10 cellular contexts compared by ENCODE assay signal in genomic region chr10:68082815-68083395, GRCh38. TPM values are rescaled to one million over a fixed set of nuclear protein-coding genes. Genes with fewer than 3 reads are reported as not detected.
DNase-seq lines count a peak whose midpoint lies in the region; ATAC-seq and TF ChIP-seq lines count a peak whose summit lies in the region.
"Had no signal": no experiment of that assay in that cellular context is flagged by ENCODE, and none has a peak within 500 bp of the region (broad histone marks: within the 10 kb centered on the region; RNA-seq: fewer than 3 reads in every experiment).

No MANE protein-coding gene starts in this region.

- CTCF ChIA-PET in activated CD8-positive, alpha-beta memory T cell treated with anti-CD3 and anti-CD28 coated beads, Interleukin-2, amount 10 ng/mL, durations not matched to agents 7 days and 5 days (lab: Charles Lee) = interaction anchor here (1.0 to 1.3 kb wide), 2 partner anchors 73 to 75 kb away, joined by 4 to 7 read pairs; no protein-coding TSS in a partner anchor

- H3K4me3 Mint-ChIP-seq in CD14-positive monocyte = no peak overlapping the region
- H3K4me3 Mint-ChIP-seq in activated CD8-positive, alpha-beta memory T cell treated with anti-CD3 and anti-CD28 coated beads, Interleukin-2, amount 10 ng/mL, durations not matched to agents 7 days and 5 days = no peak overlapping the region

- H3K9me3 Mint-ChIP-seq in CD14-positive monocyte = no peaks in the 10 kb centered on the region
- H3K9me3 Mint-ChIP-seq in activated CD8-positive, alpha-beta memory T cell treated with anti-CD3 and anti-CD28 coated beads, Interleukin-2, amount 10 ng/mL, durations not matched to agents 7 days and 5 days (ENCODE audit: low read depth) = no peaks in the 10 kb centered on the region
- H3K9me3 Mint-ChIP-seq: activated naive CD4-positive, alpha-beta T cell treated with anti-CD3 and anti-CD28 coated beads, Interleukin-2, amount 50 U/mL, for 72 hours had no signal

- TF ChIP-seq CTCF in CD14-positive monocyte (IDR thresholded peaks at IDR 0.05) = peak; percentile 10
- peak; percentile 44 for TF ChIP-seq CTCF in cardiac fibroblast (IDR thresholded peaks at IDR 0.05; ENCODE audit: low read depth, low read length)

- H3K27ac Mint-ChIP-seq in CD14-positive monocyte = no peak overlapping the region
- no peak overlapping the region for H3K27ac Mint-ChIP-seq in activated CD8-positive, alpha-beta memory T cell treated with anti-CD3 and anti-CD28 coated beads, Interleukin-2, amount 10 ng/mL, durations not matched to agents 7 days and 5 days
- H3K27ac Mint-ChIP-seq: activated naive CD4-positive, alpha-beta T cell treated with anti-CD3 and anti-CD28 coated beads, Interleukin-2, amount 50 U/mL, for 72 hours had no signal

- intact Hi-C loops in CD14-positive monocyte (cut with micrococcal nuclease) = no loop called here

- peaks cover 4% of the 10 kb centered on the region for H3K4me1 Mint-ChIP-seq in CD14-positive monocyte
- peaks cover 8% of the 10 kb centered on the region for H3K4me1 Mint-ChIP-seq in activated CD8-positive, alpha-beta memory T cell treated with anti-CD3 and anti-CD28 coated beads, Interleukin-2, amount 10 ng/mL, durations not matched to agents 7 days and 5 days

- DNase-seq in CD14-positive monocyte (ENCODE audit: low spot score) (no peak), LoVo (ENCODE audit: low spot score) (peak; percentile 31), cardiac fibroblast (ENCODE audit: low read depth in 2 of 2) (peak; percentile 64 to 71), myocyte (ENCODE audit: low read depth) (peak; percentile 59), KG1 (lab: John Stamatoyannopoulos, UW) (no peak)
- DNase-seq in activated CD8-positive, alpha-beta memory T cell treated with anti-CD3 and anti-CD28 coated beads, Interleukin-2, amount 10 ng/mL, durations not matched to agents 7 days and 5 days = no peak

- H3K36me3 Mint-ChIP-seq in CD14-positive monocyte = no peaks in the 10 kb centered on the region
- H3K36me3 Mint-ChIP-seq in activated CD8-positive, alpha-beta memory T cell treated with anti-CD3 and anti-CD28 coated beads, Interleukin-2, amount 10 ng/mL, durations not matched to agents 7 days and 5 days = no peaks in the 10 kb centered on the region
- H3K36me3 Mint-ChIP-seq: activated naive CD4-positive, alpha-beta T cell treated with anti-CD3 and anti-CD28 coated beads, Interleukin-2, amount 50 U/mL, for 72 hours had no signal

- no peak overlapping the region for H3K4me3 ChIP-seq in cardiac fibroblast (replicated peaks in 1 of 2; ENCODE audit: low read depth in 2 of 2, low read length in 2 of 2)

- H3K27me3 Mint-ChIP-seq in CD14-positive monocyte (ENCODE audit: low read depth in 3 of 3) = peaks cover 1 to 2% (median 2%) of the 10 kb centered on the region in 3 donors
- peaks cover 15% of the 10 kb centered on the region for H3K27me3 Mint-ChIP-seq in activated CD8-positive, alpha-beta memory T cell treated with anti-CD3 and anti-CD28 coated beads, Interleukin-2, amount 10 ng/mL, durations not matched to agents 7 days and 5 days

- ATAC-seq in HG03439 (IDR thresholded peaks at IDR 0.05; ENCODE audit: unreplicated experiment) = no peak
- no peak for ATAC-seq in activated CD8-positive, alpha-beta memory T cell treated with anti-CD3 and anti-CD28 coated beads, Interleukin-2, amount 10 ng/mL, durations not matched to agents 7 days and 5 days
- no peak for ATAC-seq in HG03354 (IDR thresholded peaks at IDR 0.05; ENCODE audit: poor library complexity, severe bottlenecking, unreplicated experiment)
- ATAC-seq: activated naive CD4-positive, alpha-beta T cell treated with anti-CD3 and anti-CD28 coated beads, Interleukin-2, amount 50 U/mL, for 72 hours had no signal

RNA-seq across cellular contexts. Expression of gene HERC4, which starts 7.8 kb away (rescaled TPM):
- 10 to 100 TPM; 10.7 to 14.3 TPM for polyA plus RNA-seq in CD14-positive monocyte
- 52.7 and 56.5 TPM in 2 replicates for total RNA-seq in myocyte
- polyA plus RNA-seq in myocyte (2012) = 19.2 TPM
- 10 to 100 TPM; 56.5 to 59.1 TPM for total RNA-seq in activated CD8-positive, alpha-beta memory T cell treated with anti-CD3 and anti-CD28 coated beads, Interleukin-2, amount 10 ng/mL, durations not matched to agents 7 days and 5 days

RNA-seq across cellular contexts. Expression of gene MYPN, which starts 26.4 kb away (rescaled TPM):
- not detected for polyA plus RNA-seq in CD14-positive monocyte
- total RNA-seq in myocyte = 119 and 131 TPM in 2 replicates
- 15.6 TPM for polyA plus RNA-seq in myocyte (2012)
- total RNA-seq in activated CD8-positive, alpha-beta memory T cell treated with anti-CD3 and anti-CD28 coated beads, Interleukin-2, amount 10 ng/mL, durations not matched to agents 7 days and 5 days = not detected
- total RNA-seq: activated naive CD4-positive, alpha-beta T cell treated with anti-CD3 and anti-CD28 coated beads, Interleukin-2, amount 50 U/mL, for 72 hours; mononuclear cell had no signal

Comparison
In these comparisons a context has a peak if more than half of its experiments do, and no peak if none do; other contexts are left out.
1. DNase-seq: peak in LoVo (single experiment), cardiac fibroblast (2 of 2) and myocyte (single experiment); none in CD14-positive monocyte (single experiment), KG1 (single experiment) and activated CD8-positive, alpha-beta memory T cell treated with anti-CD3 and anti-CD28 coated beads, Interleukin-2, amount 10 ng/mL, durations not matched to agents 7 days and 5 days (single experiment).
2. RNA of gene MYPN, which starts 26.4 kb away (total RNA-seq): 119 to 131 TPM in myocyte; not detected in activated CD8-positive, alpha-beta memory T cell treated with anti-CD3 and anti-CD28 coated beads, Interleukin-2, amount 10 ng/mL, durations not matched to agents 7 days and 5 days; every median in the first group is over 100 times any median in the second.